26 cellular contexts compared by ENCODE assay signal in genomic region chr1:147151244-147151643, GRCh38. TPM values are rescaled to one million over a fixed set of nuclear protein-coding genes. Genes with fewer than 3 reads are reported as not detected.
DNase-seq lines count a peak whose midpoint lies in the region; ATAC-seq, FAIRE-seq and TF ChIP-seq lines count a peak whose summit lies in the region.
"Had no signal": no experiment of that assay in that cellular context is flagged by ENCODE, and none has a peak within 500 bp of the region (broad histone marks: within the 10 kb centered on the region; RNA-seq: fewer than 3 reads in every experiment).

No MANE protein-coding gene starts in this region.

- H3K23me2 ChIP-seq in H1 (ENCODE audit: low read depth, low read length), result no peaks in the 10 kb centered on the region

- H3K36me3 ChIP-seq in HAP-1 (replicated peaks) (no peaks in the 10 kb centered on the region; the same call in 1 of the 2 replicates), H1 (ENCODE audit: control insufficient read depth in 2 of 4, insufficient read depth in 4 of 4, low read length in 3 of 4) (peaks cover 0 to 13% (median 3%) of the 10 kb centered on the region in 4 experiments; a peak in 2 of 8 replicates), neuronal stem cell (replicated peaks in 1 of 2; ENCODE audit: control insufficient read depth in 2 of 2, insufficient read depth in 2 of 2, low read length in 2 of 2) (peaks cover 0 to 12% of the 10 kb centered on the region in 2 donors), mucosa of descending colon (ENCODE audit: low read depth) (no peaks in the 10 kb centered on the region)
- H3K36me3 ChIP-seq: BE2C had no signal

- H2AK5ac ChIP-seq in H1 (ENCODE audit: low read depth, low read length) (no peak overlapping the region), neuronal stem cell (ENCODE audit: low read depth, low read length) (no peak overlapping the region)

- no peak overlapping the region for H2BK15ac ChIP-seq in H1 (ENCODE audit: low read length)
- H2BK15ac ChIP-seq in neuronal stem cell (ENCODE audit: low read length), result no peak overlapping the region

- FAIRE-seq in H1 (lab: Jason Lieb, UNC), result no peak
- FAIRE-seq: A204.1, GM12878, GM12892, GM18507, GM19239 had no signal

- H3K4ac ChIP-seq in H1 (replicated peaks; ENCODE audit: insufficient read length, low read depth, low read length) (no peak overlapping the region), neuronal stem cell (ENCODE audit: low read length) (no peak overlapping the region)

- H2BK120ac ChIP-seq in H1 (replicated peaks; ENCODE audit: low read depth, low read length) (no peak overlapping the region), neuronal stem cell (ENCODE audit: low read depth, low read length) (no peak overlapping the region)

- no peak for TF ChIP-seq POLR2A in H1 (IDR thresholded peaks at IDR 0.05; ENCODE audit: control extremely low read depth in 1 of 2, low read depth in 2 of 2, low read length in 2 of 2)

- no peak overlapping the region for H3K9ac ChIP-seq in H1 (replicated peaks in 1 of 4; ENCODE audit: extremely low read depth in 1 of 4, low read depth in 3 of 4, low read length in 3 of 4)
- no peak overlapping the region for H3K9ac ChIP-seq in neuronal stem cell (ENCODE audit: low read depth, low read length, poor library complexity)
- H3K9ac ChIP-seq: BLaER1 had no signal

- no peak for TF ChIP-seq EP300 in H1 (IDR thresholded peaks at IDR 0.05; ENCODE audit: borderline replicate concordance in 1 of 2, low read depth in 2 of 2, low read length in 2 of 2)

- H2BK20ac ChIP-seq in H1 (ENCODE audit: low read length), result no peak overlapping the region

- intact Hi-C loops in mucosa of descending colon (cut with DNase I, micrococcal nuclease), result no loop called here

- no peak overlapping the region for H3K4me3 ChIP-seq in HAP-1
- no peak overlapping the region for H3K4me3 ChIP-seq in H1 (ENCODE audit: extremely low read depth in 1 of 4, insufficient read depth in 2 of 4, low read depth in 3 of 4, low read length in 4 of 4)
- no peak overlapping the region for H3K4me3 ChIP-seq in neuronal stem cell (ENCODE audit: low read length in 2 of 2)
- H3K4me3 ChIP-seq in mucosa of descending colon, result no peak overlapping the region
- H3K4me3 ChIP-seq: BLaER1, GM12878 had no signal

- no peak overlapping the region for H3K27ac ChIP-seq in H1 (ENCODE audit: low read depth, low read length)
- H3K27ac ChIP-seq in neuronal stem cell (replicated peaks; ENCODE audit: low read length), result no peak overlapping the region
- H3K27ac ChIP-seq: BLaER1 had no signal

- WGBS in H1 (ENCODE audit: extremely low coverage in 1 of 2, insufficient coverage in 1 of 2, insufficient read length in 1 of 2, insufficient replicate concordance in 2 of 2, low coverage in 1 of 2, low lambda C conversion rate in 2 of 2, missing lambda C conversion rate in 1 of 2), 2 experiments, result 86% methylated on average over 1 of the region's 1 CpG; no CpG with 5 or more reads in 1 of the 2 experiments
- no CpG with 5 or more reads among the region's 1 CpG for whole genome bisulfite sequencing in neuronal stem cell (ENCODE audit: extremely low coverage in 2 of 2, insufficient read length in 2 of 2, insufficient replicate concordance in 1 of 2), 2 donors

- H3K27me3 ChIP-seq in HAP-1 (ENCODE audit: low read depth) (no peaks in the 10 kb centered on the region), H1 (replicated peaks in 1 of 4; ENCODE audit: control insufficient read depth in 3 of 4, extremely low read depth in 1 of 4, insufficient read depth in 3 of 4, low read length in 3 of 4) (no peaks in the 10 kb centered on the region), neuronal stem cell (ENCODE audit: control insufficient read depth in 3 of 3, insufficient read depth in 3 of 3, low read depth in 1 of 3, low read length in 3 of 3) (peaks cover 0 to 18% (median 0%) of the 10 kb centered on the region in 3 experiments)
- H3K27me3 ChIP-seq: BLaER1 had no signal

- no peak overlapping the region for H2AFZ ChIP-seq in H1 (ENCODE audit: low read length)
- H2AFZ ChIP-seq in neuronal stem cell (ENCODE audit: low read length), result no peak overlapping the region

- H2BK5ac ChIP-seq in H1 (ENCODE audit: low read depth, low read length), result no peak overlapping the region
- no peak overlapping the region for H2BK5ac ChIP-seq in neuronal stem cell (ENCODE audit: low read length)

- TF ChIP-seq CTCF in H1 (IDR thresholded peaks at IDR 0.05; ENCODE audit: control extremely low read depth in 1 of 3, insufficient read depth in 1 of 3, low read depth in 1 of 3, low read length in 3 of 3) (no peak), mucosa of descending colon (IDR thresholded peaks at IDR 0.05) (no peak)

- H3K79me1 ChIP-seq in H1 (ENCODE audit: low read depth, low read length) (no peaks in the 10 kb centered on the region), neuronal stem cell (ENCODE audit: low read depth, low read length) (no peaks in the 10 kb centered on the region)

- peaks cover 4% of the 10 kb centered on the region for H3K4me1 ChIP-seq in HAP-1
- no peaks in the 10 kb centered on the region; a peak in 1 of 7 replicates for H3K4me1 ChIP-seq in H1 (replicated peaks in 1 of 4; ENCODE audit: control insufficient read depth in 3 of 4, insufficient read depth in 4 of 4, low read length in 3 of 4)
- peaks cover 0 to 2% of the 10 kb centered on the region in 2 donors for H3K4me1 ChIP-seq in neuronal stem cell (ENCODE audit: control insufficient read depth in 2 of 2, insufficient read depth in 1 of 2, low read depth in 1 of 2, low read length in 2 of 2)
- no peaks in the 10 kb centered on the region for H3K4me1 ChIP-seq in mucosa of descending colon (ENCODE audit: low read depth)
- H3K4me1 ChIP-seq: BE2C, BLaER1 had no signal

- H3K18ac ChIP-seq in H1 (ENCODE audit: extremely low read depth, low read length) (no peak overlapping the region), neuronal stem cell (ENCODE audit: low read length) (no peak overlapping the region)

- H3K14ac ChIP-seq in H1 (ENCODE audit: insufficient read length) (no peak overlapping the region), neuronal stem cell (ENCODE audit: low read length) (no peak overlapping the region)

- no peak overlapping the region for H4K8ac ChIP-seq in H1 (ENCODE audit: extremely low read depth, insufficient read depth, low read length)
- H4K8ac ChIP-seq in neuronal stem cell (ENCODE audit: low read depth, low read length), result no peak overlapping the region

- H4K91ac ChIP-seq in H1 (replicated peaks; ENCODE audit: insufficient read length, low read length), result no peak overlapping the region
- no peak overlapping the region for H4K91ac ChIP-seq in neuronal stem cell (ENCODE audit: low read depth, low read length, poor library complexity)

- no peaks in the 10 kb centered on the region for H4K20me1 ChIP-seq in H1 (replicated peaks in 1 of 2; ENCODE audit: control insufficient read depth in 1 of 2, insufficient read depth in 2 of 2, low read length in 2 of 2)
- H4K20me1 ChIP-seq: BLaER1 had no signal

- H3K4me2 ChIP-seq in H1 (ENCODE audit: insufficient read depth in 1 of 2, low read depth in 2 of 2, low read length in 2 of 2), result no peak overlapping the region
- no peak overlapping the region for H3K4me2 ChIP-seq in neuronal stem cell (ENCODE audit: insufficient read depth, low read length, poor library complexity, severe bottlenecking)
- H3K4me2 ChIP-seq: BLaER1 had no signal

- H3K56ac ChIP-seq in H1 (replicated peaks; ENCODE audit: insufficient read length, low read depth, low read length), result no peak overlapping the region

- H3K23ac ChIP-seq in H1 (ENCODE audit: insufficient read length) (no peak overlapping the region), neuronal stem cell (ENCODE audit: low read depth, low read length, poor library complexity) (no peak overlapping the region)

- DNase-seq in HAP-1 (ENCODE audit: low spot score in 2 of 2) (peak; percentile 12 to 57), H1 (ENCODE audit: low read depth in 1 of 2, low spot score in 2 of 2) (no peak), neuronal stem cell (ENCODE audit: low spot score) (peak; percentile 43), mucosa of descending colon (no peak)
- DNase-seq: 8988T; ACHN; BE2C; C1 segment of cervical spinal cord; CD4-positive, alpha-beta memory T cell; CD4-positive, CD25-positive, alpha-beta regulatory T cell; CD8-positive, alpha-beta memory T cell; COR-L47; DMS 273 treated with DMSO at 0.1 percent for 48 hours; DMS153; DMS53; DMS79; DND-41; EL; GDM1 had no signal

- ATAC-seq in GM18517 (IDR thresholded peaks at IDR 0.05; ENCODE audit: unreplicated experiment) (no peak), mucosa of descending colon (no peak)
- ATAC-seq: GM12878 had no signal

- POLR2A ChIA-PET in H1 (lab: Charles Lee; ENCODE audit: partially characterized antibody), result interaction anchor here (1.3 kb wide), 1 partner anchor 27 kb away, joined by 3 read pairs; no protein-coding TSS in a partner anchor

- in situ Hi-C loops in HAP-1 (cut with MboI; ENCODE audit: low sequenced_read_pairs), result no loop called here

- no peak overlapping the region for H4K5ac ChIP-seq in H1 (ENCODE audit: insufficient read length, low read depth, low read length)

- no peak for TF ChIP-seq RAD21 in H1 (IDR thresholded peaks at IDR 0.05 in 1 of 2, conservative IDR thresholded peaks at IDR 0.05 in 1 of 2; ENCODE audit: low read depth in 2 of 2, low read length in 2 of 2)

- CTCF ChIA-PET in H1 (lab: Charles Lee; ENCODE audit: partially characterized antibody), result interaction anchor here (2.2 kb wide), 1 partner anchor 17 kb away, joined by 6 read pairs; no protein-coding TSS in a partner anchor

- H2BK12ac ChIP-seq in H1 (ENCODE audit: low read depth, low read length) (no peak overlapping the region), neuronal stem cell (ENCODE audit: low read length) (no peak overlapping the region)

- H3K9me3 ChIP-seq in HAP-1 (no peaks in the 10 kb centered on the region), H1 (ENCODE audit: insufficient read depth in 2 of 2, low read depth in 1 of 2, low read length in 1 of 2) (no peaks in the 10 kb centered on the region), neuronal stem cell (replicated peaks in 1 of 2; ENCODE audit: control insufficient read depth in 2 of 2, insufficient read depth in 1 of 2, low read depth in 1 of 2, low read length in 2 of 2) (peaks cover 0 to 4% of the 10 kb centered on the region in 2 donors), mucosa of descending colon (no peaks in the 10 kb centered on the region)
- H3K9me3 ChIP-seq: BE2C, BLaER1 had no signal

- no peaks in the 10 kb centered on the region for H3K79me2 ChIP-seq in H1 (ENCODE audit: control insufficient read depth in 1 of 2, insufficient read depth in 2 of 2, low read length in 2 of 2)

RNA-seq across cellular contexts. Expression of gene PRKAB2, which starts 21.0 kb away (rescaled TPM):
- total RNA-seq in H1 (2021; fragmentation: NEBNext Ultra II Directional; extraction: Animal tissue kit (Norgen Biotek cat#: 25700)), result 18.9 and 19.8 TPM in 2 replicates
- polyA plus RNA-seq in H1 (2011; rRNA removed), result 12.1 and 15.0 TPM in 2 replicates
- polyA plus RNA-seq in H1 (2011; cell fraction: cytosol; rRNA removed), result 18.9 TPM
- polyA plus RNA-seq in H1 (2011; cell fraction: nucleus; rRNA removed), result 13.5 TPM
- 9.6 to 15.3 TPM (median 11.8 TPM) in 4 replicates for polyA plus RNA-seq in H1 (2012, experiment 1 of 2)
- 1.6 TPM for polyA plus RNA-seq in H1 (2012, experiment 2 of 2)
- polyA plus RNA-seq in H1 (2013, experiment 1 of 2), result 18.5 TPM
- polyA plus RNA-seq in H1 (2013, experiment 2 of 2), result 17.8 TPM
- polyA minus RNA-seq in H1 (2011; rRNA and poly(A)+ RNA removed), result 22.4 and 29.7 TPM in 2 replicates
- polyA minus RNA-seq in H1 (2011; cell fraction: cytosol; rRNA and poly(A)+ RNA removed), result 18.9 TPM
- 19.2 TPM for polyA minus RNA-seq in H1 (2011; cell fraction: nucleus; rRNA and poly(A)+ RNA removed)
- 15.9 TPM for polyA plus RNA-seq in neuronal stem cell (2013, experiment 1 of 2)
- 16.0 TPM for polyA plus RNA-seq in neuronal stem cell (2013, experiment 2 of 2)
- 10 to 100 TPM; 16.6 to 27.2 (median 20.2) TPM for total RNA-seq in mucosa of descending colon

Comparison
In these comparisons a context has a peak if more than half of its experiments do, and no peak if none do; other contexts are left out.
1. DNase-seq: peak in HAP-1 (2 of 2) and neuronal stem cell (single experiment); none in H1 (0 of 2) and mucosa of descending colon (0 of 3).